8 cellular contexts compared by ENCODE assay signal in genomic region chr7:130141161-130141857, GRCh38.
DNase-seq lines count a peak whose midpoint lies in the region; ATAC-seq and TF ChIP-seq lines count a peak whose summit lies in the region.

No MANE protein-coding gene starts in this region.

- TF ChIP-seq CTCF in choroid plexus epithelial cell (conservative IDR thresholded peaks at IDR 0.05; ENCODE audit: low read depth, low read length): no peak

- ATAC-seq in GM21447 (IDR thresholded peaks at IDR 0.05; ENCODE audit: unreplicated experiment): peak; percentile 49
- ATAC-seq in T-cell (replicated peaks in 1 of 4): peak; percentile 66 to 89 (median 81)
- ATAC-seq in HG02763 (IDR thresholded peaks at IDR 0.05; ENCODE audit: unreplicated experiment): no peak

- peak overlapping the region; percentile 76 for H3K4me2 ChIP-seq in skeletal muscle satellite cell (ENCODE audit: low read length)

- H3K36me3 ChIP-seq in skeletal muscle satellite cell (ENCODE audit: insufficient read depth, low read length): peaks cover 8% of the 10 kb centered on the region

- DNase-seq in C1 segment of cervical spinal cord (lab: John Stamatoyannopoulos, UW): peak in 9 of 14 donors; percentile 19 to 96 (median 55)
- DNase-seq in T-cell: peak in 20 of 34 experiments; percentile 6 to 65 (median 20)
- DNase-seq in choroid plexus epithelial cell (ENCODE audit: low read depth): peak; percentile 86
- DNase-seq in islet precursor cell: peak; percentile 84
- no peak for DNase-seq in OCI-M1 (lab: John Stamatoyannopoulos, UW)

- H3K4me3 ChIP-seq in choroid plexus epithelial cell (ENCODE audit: low read depth, low read length) (peak overlapping the region; percentile 68), skeletal muscle satellite cell (ENCODE audit: low read length) (peak overlapping the region; percentile 53)

- peaks cover 12 to 31% (median 14%) of the 10 kb centered on the region in 3 donors for H3K4me1 Mint-ChIP-seq in T-cell

- peaks cover 14% of the 10 kb centered on the region for H3K36me3 Mint-ChIP-seq in T-cell

- CTCF ChIA-PET in T-cell (lab: Charles Lee): interaction anchor here in 1 of 2 donors (0.5 kb wide), 1 partner anchor 24 kb away, joined by 5 read pairs; no protein-coding TSS in a partner anchor

- peak overlapping the region; percentile 84 to 86 for H3K27ac Mint-ChIP-seq in T-cell

- no peaks in the 10 kb centered on the region for H3K9me3 ChIP-seq in skeletal muscle satellite cell (replicated peaks; ENCODE audit: low read length)

- peak overlapping the region; percentile 78 to 82 (median 80) for H3K4me3 Mint-ChIP-seq in T-cell

- H3K27me3 ChIP-seq in skeletal muscle satellite cell (ENCODE audit: control insufficient read depth, insufficient read depth, low read length): no peaks in the 10 kb centered on the region

- no peaks in the 10 kb centered on the region for H3K9me3 Mint-ChIP-seq in T-cell

- peaks cover 23% of the 10 kb centered on the region for H3K4me1 ChIP-seq in skeletal muscle satellite cell (ENCODE audit: control insufficient read depth, insufficient read depth, low read length)

- POLR2A ChIA-PET in T-cell (lab: Charles Lee): interaction anchor here in 1 of 2 donors (0.6 to 0.7 kb wide), 3 partner anchors 46 to 85 kb away, joined by 3 to 5 read pairs (median 4); no protein-coding TSS in a partner anchor

- peak overlapping the region; percentile 82 for H3K9ac ChIP-seq in skeletal muscle satellite cell (ENCODE audit: low read depth, low read length)

- no peaks in the 10 kb centered on the region for H3K27me3 Mint-ChIP-seq in T-cell
